In genomic region chr2:176657391-176657790, GRCh38 we compare ENCODE assay signal across 29 cellular contexts.
"Had no signal": no experiment of that assay in that cellular context is flagged by ENCODE, and none has a peak within 500 bp of the region (broad histone marks: within the 10 kb centered on the region; RNA-seq: fewer than 3 reads in every experiment).

No MANE protein-coding gene starts in this region.

- ATAC-seq: activated naive CD4-positive, alpha-beta T cell treated with anti-CD3 and anti-CD28 coated beads, Interleukin-2, amount 50 U/mL, for 72 hours; activated T-cell treated with anti-CD3 and anti-CD28 coated beads, Interleukin-2, amount 50 U/mL, for 4 hours; body of pancreas; T-cell; T-helper 17 cell had no signal

- H3K27me3 ChIP-seq: adrenal gland, body of pancreas, MG63 had no signal

- H3K4me3 ChIP-seq: adrenal gland, body of pancreas, breast epithelium, MG63 had no signal

- H3K36me3 ChIP-seq: adrenal gland, breast epithelium, MG63 had no signal

- DNase-seq: activated B cell treated with CpG ODN at 0.5 μM for 24 hours; activated CD4-positive, alpha-beta memory T cell treated with anti-CD3 and anti-CD28 coated beads for 36 hours; activated CD4-positive, alpha-beta T cell treated with anti-CD3 and anti-CD28 coated beads for 4 hours; activated CD4-positive, alpha-beta T cell treated with anti-CD3 and anti-CD28 coated beads, Interleukin-2, amount 50 U/mL, for 1 hour; activated CD4-positive, CD25-positive, alpha-beta regulatory T cell treated with anti-CD3 and anti-CD28 coated beads, Interleukin-2, amount 50 U/mL, for 72 hours; activated CD8-positive, alpha-beta memory T cell treated with anti-CD3 and anti-CD28 coated beads, Interleukin-2, amount 50 U/mL, for 4 hours; activated gamma-delta T cell treated with Interleukin-2 at 50 U/mL for 16 hours; activated naive CD4-positive, alpha-beta T cell treated with anti-CD3 and anti-CD28 coated beads for 36 hours; activated T-cell treated with anti-CD3 and anti-CD28 coated beads for 4 hours; activated T-cell treated with anti-CD3 and anti-CD28 coated beads, Interleukin-2, amount 50 U/mL, for 4 hours; adrenal gland; body of pancreas; Kasumi-1; KG1; MG63; NCI-H1048; NCI-H1105 treated with DMSO at 0.1 percent for 48 hours; NCI-H1436; NCI-H1694; NCI-H1930; NCI-H2081 treated with DMSO at 0.1 percent for 48 hours; NCI-H345; NCI-H524 treated with DMSO at 0.1 percent for 48 hours; Right ventricle myocardium superior; T-cell; T-helper 17 cell had no signal

- H3K9me3 ChIP-seq: adrenal gland, body of pancreas, breast epithelium, MG63 had no signal

- H3K4me1 ChIP-seq: body of pancreas, breast epithelium had no signal

- H3K27ac ChIP-seq: adrenal gland, body of pancreas, breast epithelium, VCaP had no signal
